In genomic region chr13:57311009-57311586, GRCh38 we compare ENCODE assay signal across 14 cellular contexts.
"Had no signal": no experiment of that assay in that cellular context is flagged by ENCODE, and none has a peak within 500 bp of the region (broad histone marks: within the 10 kb centered on the region; RNA-seq: fewer than 3 reads in every experiment).

No MANE protein-coding gene starts in this region.

- H3K36me3 ChIP-seq: cardiac muscle cell, heart left ventricle, suprapubic skin, upper lobe of right lung, WERI-Rb-1 had no signal

- H3K9me3 ChIP-seq: heart left ventricle, suprapubic skin, upper lobe of right lung had no signal

- H3K9me3 Mint-ChIP-seq: activated naive CD4-positive, alpha-beta T cell treated with anti-CD3 and anti-CD28 coated beads for 36 hours had no signal

- H3K4me3 ChIP-seq: cardiac muscle cell, heart left ventricle, suprapubic skin, upper lobe of right lung had no signal

- ATAC-seq: heart left ventricle; natural killer cell; stimulated activated naive CD8-positive, alpha-beta T cell treated with anti-CD3 and anti-CD28 coated beads, Interleukin-15, Interleukin-2, amounts not matched to agents 100 U/mL and 50 U/mL, for 24 hours; upper lobe of right lung had no signal

- H3K4me1 ChIP-seq: heart left ventricle, suprapubic skin, upper lobe of right lung had no signal

- H3K4me3 Mint-ChIP-seq: activated naive CD4-positive, alpha-beta T cell treated with anti-CD3 and anti-CD28 coated beads for 36 hours; activated T-helper 1 cell treated with anti-CD3 and anti-CD28 coated beads, Interleukin-12 subunit alpha, Interleukin-12 subunit beta, Interleukin-2, Interleukin-4 antibody, amounts not matched to agents 30 ng/mL and 10 ng/mL and 1 ng/mL, durations not matched to agents 14 hours and 24 hours and 36 hours; natural killer cell had no signal

- H3K4me1 Mint-ChIP-seq: natural killer cell had no signal

- H3K27ac Mint-ChIP-seq: activated naive CD4-positive, alpha-beta T cell treated with anti-CD3 and anti-CD28 coated beads for 36 hours; activated T-helper 1 cell treated with anti-CD3 and anti-CD28 coated beads, Interleukin-12 subunit alpha, Interleukin-12 subunit beta, Interleukin-2, Interleukin-4 antibody, amounts not matched to agents 30 ng/mL and 10 ng/mL and 1 ng/mL, durations not matched to agents 14 hours and 24 hours and 36 hours; natural killer cell had no signal

- DNase-seq: activated CD4-positive, alpha-beta T cell treated with anti-CD3 and anti-CD28 coated beads for 4 hours; activated naive CD4-positive, alpha-beta T cell treated with anti-CD3 and anti-CD28 coated beads for 36 hours; foreskin melanocyte; heart left ventricle; natural killer cell; stimulated activated CD4-positive, alpha-beta T cell treated with anti-CD3 and anti-CD28 coated beads, Interleukin-2, amount 100 ng/mL, for 48 hours; stimulated activated CD8-positive, alpha-beta memory T cell treated with anti-CD3 and anti-CD28 coated beads, Interleukin-4, amount 100 ng/mL, for 48 hours; stimulated activated naive CD8-positive, alpha-beta T cell treated with anti-CD3 and anti-CD28 coated beads, Interleukin-15, Interleukin-2, amounts not matched to agents 100 U/mL and 50 U/mL, for 24 hours; T-helper 9 cell; upper lobe of right lung; WERI-Rb-1 had no signal

- H3K27me3 ChIP-seq: heart left ventricle, suprapubic skin, upper lobe of right lung had no signal

- H3K27ac ChIP-seq: cardiac muscle cell, heart left ventricle, suprapubic skin, upper lobe of right lung, WERI-Rb-1 had no signal
